22 cellular contexts compared by ENCODE assay signal in genomic region chr22:29661355-29661754, GRCh38. TPM values are rescaled to one million over a fixed set of nuclear protein-coding genes. Genes with fewer than 3 reads are reported as not detected.
DNase-seq lines count a peak whose midpoint lies in the region; ATAC-seq and TF ChIP-seq lines count a peak whose summit lies in the region.
"Had no signal": no experiment of that assay in that cellular context is flagged by ENCODE, and none has a peak within 500 bp of the region (broad histone marks: within the 10 kb centered on the region; RNA-seq: fewer than 3 reads in every experiment).

No MANE protein-coding gene starts in this region.

- TF ChIP-seq CTCF in AG09319 (IDR thresholded peaks at IDR 0.05; ENCODE audit: low read depth, low read length) (no peak), RWPE1 (conservative IDR thresholded peaks at IDR 0.05; ENCODE audit: low read depth) (no peak), esophagus squamous epithelium (IDR thresholded peaks at IDR 0.05) (no peak), nephron progenitor cell (IDR thresholded peaks at IDR 0.05) (no peak), GM20000 (IDR thresholded peaks at IDR 0.05; ENCODE audit: extremely low read depth, missing control alignments) (no peak)

- CTCF ChIA-PET in RWPE1 (lab: Yijun Ruan, JAX): no interaction called here

- peak overlapping the region; percentile 54 for H3K27ac Mint-ChIP-seq in nephron progenitor cell
- H3K27ac Mint-ChIP-seq: activated T-helper 1 cell treated with anti-CD3 and anti-CD28 coated beads, Interleukin-12 subunit alpha, Interleukin-12 subunit beta, Interleukin-2, Interleukin-4 antibody, amounts not matched to agents 30 ng/mL and 10 ng/mL and 1 ng/mL, durations not matched to agents 14 hours and 24 hours and 36 hours; nephron had no signal

- peaks cover 8% of the 10 kb centered on the region for H3K27me3 Mint-ChIP-seq in nephron progenitor cell (ENCODE audit: low read depth, poor library complexity)

- ATAC-seq in GM18870 (IDR thresholded peaks at IDR 0.05; ENCODE audit: unreplicated experiment) (no peak), GM21717 (IDR thresholded peaks at IDR 0.05; ENCODE audit: unreplicated experiment) (no peak)
- ATAC-seq: A549, K562, WTC11 had no signal

- H3K27me3 ChIP-seq in esophagus squamous epithelium: no peaks in the 10 kb centered on the region
- H3K27me3 ChIP-seq: upper lobe of left lung had no signal

- intact Hi-C loops in esophagus squamous epithelium (cut with DNase I): no loop called here

- TF ChIP-seq POLR2A in esophagus squamous epithelium (IDR thresholded peaks at IDR 0.05): no peak

- no peak overlapping the region for H3K4me3 Mint-ChIP-seq in nephron progenitor cell
- H3K4me3 Mint-ChIP-seq: activated T-helper 1 cell treated with anti-CD3 and anti-CD28 coated beads, Interleukin-12 subunit alpha, Interleukin-12 subunit beta, Interleukin-2, Interleukin-4 antibody, amounts not matched to agents 30 ng/mL and 10 ng/mL and 1 ng/mL, durations not matched to agents 14 hours and 24 hours and 36 hours; nephron; WTC11 had no signal

- H3K36me3 ChIP-seq in esophagus squamous epithelium: peaks cover 0 to 94% (median 11%) of the 10 kb centered on the region in 3 donors

- no peak overlapping the region for H3K4me3 ChIP-seq in esophagus squamous epithelium
- H3K4me3 ChIP-seq: A549, K562, upper lobe of left lung had no signal

- POLR2A ChIA-PET in RWPE1 (lab: Yijun Ruan, JAX; ENCODE audit: low non-redundant PET): interaction anchor here (0.6 kb wide), 1 partner anchor 112 kb away, joined by 3 read pairs; no protein-coding TSS in a partner anchor

- WGBS in esophagus squamous epithelium, 2 donors: 28 to 38% methylated on average over 2 of the region's 2 CpGs

- peaks cover 5% of the 10 kb centered on the region for H3K4me1 Mint-ChIP-seq in nephron progenitor cell
- H3K4me1 Mint-ChIP-seq: nephron, WTC11 had no signal

- no peaks in the 10 kb centered on the region for H3K9me3 ChIP-seq in esophagus squamous epithelium
- H3K9me3 ChIP-seq: A549, upper lobe of left lung had no signal

- H3K4me1 ChIP-seq in esophagus squamous epithelium: peaks cover 0 to 49% (median 17%) of the 10 kb centered on the region in 3 donors
- H3K4me1 ChIP-seq: A549 had no signal

- DNase-seq in AG09319 (ENCODE audit: extremely low read depth, low read depth) (peak; percentile 10), RWPE1 (ENCODE audit: low spot score) (peak; percentile 20), esophagus squamous epithelium (lab: John Stamatoyannopoulos, UW) (no peak), nephron progenitor cell (no peak), glomerular visceral epithelial cell (ENCODE audit: extremely low spot score) (no peak), GM20000 (ENCODE audit: low spot score) (no peak)
- DNase-seq: effector CD4-positive, alpha-beta T cell; GOT3; mesendoderm; NCI-H2081; NCI-H524; stimulated activated naive CD4-positive, alpha-beta T cell treated with Interleukin-2 at 50 U/mL for 16 hours; T-helper 2 cell; upper lobe of left lung had no signal

- H3K36me3 Mint-ChIP-seq in nephron progenitor cell (ENCODE audit: low read depth): peaks cover 53% of the 10 kb centered on the region

- H3K9me3 Mint-ChIP-seq in nephron progenitor cell: no peaks in the 10 kb centered on the region
- H3K9me3 Mint-ChIP-seq: activated T-helper 1 cell treated with anti-CD3 and anti-CD28 coated beads, Interleukin-12 subunit alpha, Interleukin-12 subunit beta, Interleukin-2, Interleukin-4 antibody, amounts not matched to agents 30 ng/mL and 10 ng/mL and 1 ng/mL, durations not matched to agents 14 hours and 24 hours and 36 hours; nephron; WTC11 had no signal

- peak overlapping the region; percentile 70 for H3K27ac ChIP-seq in RWPE1
- H3K27ac ChIP-seq in esophagus squamous epithelium: peak overlapping the region; percentile 45 to 86 (median 74)
- H3K27ac ChIP-seq: A549, HL-60, upper lobe of left lung had no signal

RNA-seq across cellular contexts. Expression of gene NF2, which starts 57.9 kb away (rescaled TPM):
- total RNA-seq in esophagus squamous epithelium: 10 to 100 TPM; 25.8 to 45.3 (median 34.1) TPM

RNA-seq across cellular contexts. Expression of gene CABP7, which starts 58.4 kb away (rescaled TPM):
- under 1 TPM in 1 of 4 donors, not detected in 3; 0.13 TPM for total RNA-seq in esophagus squamous epithelium
- total RNA-seq: activated T-helper 1 cell treated with anti-CD3 and anti-CD28 coated beads, Interleukin-12 subunit alpha, Interleukin-12 subunit beta, Interleukin-2, Interleukin-4 antibody, amounts not matched to agents 30 ng/mL and 10 ng/mL and 1 ng/mL, durations not matched to agents 14 hours and 24 hours and 36 hours; K562 had no signal

Comparison
In these comparisons a context has a peak if more than half of its experiments do, and no peak if none do; other contexts are left out.
1. DNase-seq: peak in AG09319 (single experiment) and RWPE1 (single experiment); none in esophagus squamous epithelium (single experiment), nephron progenitor cell (single experiment), glomerular visceral epithelial cell (single experiment) and GM20000 (single experiment).